In the genomic region with DNA sequence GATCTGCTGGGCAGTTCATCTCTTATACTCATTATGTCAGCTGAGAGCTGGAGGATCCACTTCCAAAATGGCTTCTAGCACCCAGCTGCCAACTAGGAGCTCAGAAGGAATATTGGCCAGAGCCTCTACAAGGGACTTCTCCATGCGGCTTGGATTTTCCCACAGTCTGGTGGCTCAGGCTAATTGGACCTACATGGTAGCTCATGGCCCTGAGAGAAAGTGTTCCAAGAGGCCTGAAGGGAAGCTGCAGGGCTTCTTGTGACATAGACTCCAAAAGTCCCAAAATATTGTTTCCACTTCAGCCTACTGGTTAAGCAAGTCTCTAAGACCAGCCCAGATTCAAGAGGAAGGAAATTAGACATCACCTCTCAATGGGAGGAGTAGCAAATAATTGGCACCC, we compare ENCODE assay signal across 24 cellular contexts. TPM values are rescaled to one million over a fixed set of nuclear protein-coding genes. Genes with fewer than 3 reads are reported as not detected.
DNase-seq lines count a peak whose midpoint lies in the region; ATAC-seq, FAIRE-seq and TF ChIP-seq lines count a peak whose summit lies in the region.
"Had no signal": no experiment of that assay in that cellular context is flagged by ENCODE, and none has a peak within 500 bp of the region (broad histone marks: within the 10 kb centered on the region; RNA-seq: fewer than 3 reads in every experiment).

No MANE protein-coding gene starts in this region.

- H3K36me3 Mint-ChIP-seq in activated naive CD8-positive, alpha-beta T cell = peaks cover 2% of the 10 kb centered on the region
- no peaks in the 10 kb centered on the region for H3K36me3 Mint-ChIP-seq in activated naive CD8-positive, alpha-beta T cell treated with anti-CD3 and anti-CD28 coated beads, Interleukin-2, amount 50 U/mL, for 24 hours (ENCODE audit: low read depth)
- no peaks in the 10 kb centered on the region for H3K36me3 Mint-ChIP-seq in astrocyte (ENCODE audit: low read depth, unreplicated experiment)

- H3K4me2 ChIP-seq in astrocyte (ENCODE audit: low read length) (no peak overlapping the region), trophoblast cell (ENCODE audit: low read length) (no peak overlapping the region)
- H3K4me2 ChIP-seq: A549, GM23338 had no signal

- H3K36me3 ChIP-seq in SJCRH30 (no peaks in the 10 kb centered on the region), astrocyte (ENCODE audit: insufficient read depth, low read length) (no peaks in the 10 kb centered on the region), trophoblast cell (ENCODE audit: control insufficient read depth in 1 of 2, insufficient read depth in 2 of 2, low read length in 2 of 2) (no peaks in the 10 kb centered on the region), esophagus muscularis mucosa (no peaks in the 10 kb centered on the region)
- H3K36me3 ChIP-seq: BE2C had no signal

- no peak overlapping the region for H4K8ac ChIP-seq in trophoblast cell (ENCODE audit: low read depth, low read length)

- no peak overlapping the region for H3K4me3 ChIP-seq in SJCRH30
- no peak overlapping the region for H3K4me3 ChIP-seq in astrocyte (ENCODE audit: insufficient read depth, low read depth, low read length)
- H3K4me3 ChIP-seq in trophoblast cell (ENCODE audit: low read depth, low read length) = no peak overlapping the region
- no peak overlapping the region for H3K4me3 ChIP-seq in esophagus muscularis mucosa
- H3K4me3 ChIP-seq: A549, GM12878, GM23338 had no signal

- no peak overlapping the region for H4K91ac ChIP-seq in trophoblast cell (ENCODE audit: low read depth, low read length)

- TF ChIP-seq EP300 in esophagus muscularis mucosa (IDR thresholded peaks at IDR 0.05) = no peak

- H3K79me2 ChIP-seq in astrocyte (ENCODE audit: insufficient read depth, low read length) = no peaks in the 10 kb centered on the region
- no peaks in the 10 kb centered on the region for H3K79me2 ChIP-seq in trophoblast cell (ENCODE audit: control insufficient read depth, insufficient read depth, low read length, poor library complexity)

- H3K4me1 ChIP-seq in SJCRH30 = peaks cover 60% of the 10 kb centered on the region
- H3K4me1 ChIP-seq in astrocyte (ENCODE audit: insufficient read depth, low read length) = peaks cover 17% of the 10 kb centered on the region
- peaks cover 8 to 10% of the 10 kb centered on the region in 2 experiments for H3K4me1 ChIP-seq in trophoblast cell (ENCODE audit: control insufficient read depth in 1 of 2, insufficient read depth in 2 of 2, low read length in 2 of 2)
- H3K4me1 ChIP-seq in esophagus muscularis mucosa = peaks cover 29 to 31% (median 30%) of the 10 kb centered on the region in 4 donors
- H3K4me1 ChIP-seq: BE2C had no signal

- H3K9ac ChIP-seq in astrocyte (ENCODE audit: low read length) = no peak overlapping the region
- no peak overlapping the region for H3K9ac ChIP-seq in trophoblast cell (ENCODE audit: low read length)

- TF ChIP-seq POLR2A in esophagus muscularis mucosa (IDR thresholded peaks at IDR 0.05; ENCODE audit: low read depth) = no peak

- DNase-seq in activated naive CD8-positive, alpha-beta T cell treated with anti-CD3 and anti-CD28 coated beads, Interleukin-2, amount 50 U/mL, for 24 hours = no peak
- DNase-seq in SJCRH30 = no peak
- no peak for DNase-seq in astrocyte (ENCODE audit: low read depth)
- DNase-seq in trophoblast cell = peak; percentile 91
- no peak for DNase-seq in 8988T
- DNase-seq in esophagus muscularis mucosa (ENCODE audit: extremely low spot score) = no peak
- DNase-seq: ACHN, AML-193, BE2C, C1 segment of cervical spinal cord, COR-L47, DMS153, DMS79, EL, GDM1, H9, HFFc6 had no signal

- TF ChIP-seq CTCF in astrocyte (IDR thresholded peaks at IDR 0.05; ENCODE audit: insufficient read depth, low read depth, low read length) = no peak
- TF ChIP-seq CTCF in esophagus muscularis mucosa (IDR thresholded peaks at IDR 0.05) = no peak

- peaks cover 24% of the 10 kb centered on the region for H3K79me1 ChIP-seq in trophoblast cell (ENCODE audit: low read length)

- H2BK5ac ChIP-seq in trophoblast cell (ENCODE audit: low read depth, low read length, poor library complexity) = no peak overlapping the region

- H3K23ac ChIP-seq in trophoblast cell (ENCODE audit: low read length) = no peak overlapping the region

- intact Hi-C loops in esophagus muscularis mucosa (cut with DNase I) = no loop called here

- H3K27ac Mint-ChIP-seq in activated naive CD8-positive, alpha-beta T cell = peak overlapping the region; percentile 10
- no peak overlapping the region for H3K27ac Mint-ChIP-seq in activated naive CD8-positive, alpha-beta T cell treated with anti-CD3 and anti-CD28 coated beads, Interleukin-2, amount 50 U/mL, for 24 hours
- peak overlapping the region; percentile 45 for H3K27ac Mint-ChIP-seq in astrocyte (ENCODE audit: unreplicated experiment)
- H3K27ac Mint-ChIP-seq: GM23338, H9, HFFc6 had no signal

- H3K9me3 Mint-ChIP-seq in activated naive CD8-positive, alpha-beta T cell (ENCODE audit: low read depth) = no peaks in the 10 kb centered on the region
- H3K9me3 Mint-ChIP-seq in activated naive CD8-positive, alpha-beta T cell treated with anti-CD3 and anti-CD28 coated beads, Interleukin-2, amount 50 U/mL, for 24 hours = no peaks in the 10 kb centered on the region
- H3K9me3 Mint-ChIP-seq in astrocyte (ENCODE audit: unreplicated experiment) = no peaks in the 10 kb centered on the region
- H3K9me3 Mint-ChIP-seq: GM23338, HFFc6 had no signal

- no peak overlapping the region for H3K4ac ChIP-seq in trophoblast cell (ENCODE audit: low read depth, low read length)

- WGBS in trophoblast cell (ENCODE audit: extremely low coverage, insufficient coverage, insufficient read length) = no CpG with 5 or more reads among the region's 1 CpG
- 100% methylated on average over 1 of the region's 1 CpG for WGBS in esophagus muscularis mucosa

- H2AFZ ChIP-seq in astrocyte (ENCODE audit: low read depth, low read length) (no peak overlapping the region), trophoblast cell (ENCODE audit: insufficient read depth, low read length, poor library complexity) (no peak overlapping the region)
- H2AFZ ChIP-seq: GM23338 had no signal

- H3K27me3 ChIP-seq in SJCRH30 (no peaks in the 10 kb centered on the region), astrocyte (ENCODE audit: insufficient read depth, low read length) (peaks cover 4% of the 10 kb centered on the region), trophoblast cell (ENCODE audit: insufficient read depth, low read length) (no peaks in the 10 kb centered on the region), esophagus muscularis mucosa (peaks cover 3 to 87% (median 49%) of the 10 kb centered on the region in 4 donors)

- peaks cover 5% of the 10 kb centered on the region for H3K27me3 Mint-ChIP-seq in activated naive CD8-positive, alpha-beta T cell
- H3K27me3 Mint-ChIP-seq in activated naive CD8-positive, alpha-beta T cell treated with anti-CD3 and anti-CD28 coated beads, Interleukin-2, amount 50 U/mL, for 24 hours = peaks cover 14% of the 10 kb centered on the region
- no peaks in the 10 kb centered on the region for H3K27me3 Mint-ChIP-seq in astrocyte (ENCODE audit: low read depth, unreplicated experiment)

- H3K18ac ChIP-seq in trophoblast cell (ENCODE audit: low read length) = no peak overlapping the region

- no peaks in the 10 kb centered on the region for H3K9me3 ChIP-seq in SJCRH30 (replicated peaks)
- no peaks in the 10 kb centered on the region for H3K9me3 ChIP-seq in astrocyte (ENCODE audit: insufficient read depth, low read depth, low read length)
- no peaks in the 10 kb centered on the region for H3K9me3 ChIP-seq in trophoblast cell (ENCODE audit: insufficient read depth, low read depth, low read length)
- H3K9me3 ChIP-seq in esophagus muscularis mucosa = no peaks in the 10 kb centered on the region
- H3K9me3 ChIP-seq: A549, BE2C had no signal

- ATAC-seq in activated naive CD8-positive, alpha-beta T cell treated with anti-CD3 and anti-CD28 coated beads, Interleukin-2, amount 50 U/mL, for 24 hours = no peak
- no peak for ATAC-seq in GM18858 (IDR thresholded peaks at IDR 0.05; ENCODE audit: unreplicated experiment)
- ATAC-seq: A549, GM12878, GM23338, HCT116 had no signal

- no peak overlapping the region for H2BK120ac ChIP-seq in trophoblast cell (ENCODE audit: insufficient read depth, low read length, poor library complexity)

- no peak overlapping the region for H2BK12ac ChIP-seq in trophoblast cell (ENCODE audit: low read length)

- no peak overlapping the region for H2AK5ac ChIP-seq in trophoblast cell (ENCODE audit: low read length)

- no peak overlapping the region for H3K14ac ChIP-seq in trophoblast cell (ENCODE audit: low read length)

- no peak overlapping the region for H3K4me3 Mint-ChIP-seq in activated naive CD8-positive, alpha-beta T cell
- no peak overlapping the region for H3K4me3 Mint-ChIP-seq in activated naive CD8-positive, alpha-beta T cell treated with anti-CD3 and anti-CD28 coated beads, Interleukin-2, amount 50 U/mL, for 24 hours
- H3K4me3 Mint-ChIP-seq in astrocyte (ENCODE audit: unreplicated experiment) = no peak overlapping the region
- H3K4me3 Mint-ChIP-seq: GM23338, H9, HFFc6 had no signal

- peak overlapping the region; percentile 99; the same call in 1 of the 2 replicates for H3K27ac ChIP-seq in SJCRH30
- no peak overlapping the region for H3K27ac ChIP-seq in astrocyte (ENCODE audit: low read depth, low read length)
- H3K27ac ChIP-seq in trophoblast cell (ENCODE audit: low read depth, low read length) = no peak overlapping the region
- no peak overlapping the region for H3K27ac ChIP-seq in esophagus muscularis mucosa (replicated peaks in 1 of 4)
- H3K27ac ChIP-seq: 22Rv1, A549 had no signal

- FAIRE-seq in astrocyte (lab: Jason Lieb, UNC) = no peak
- FAIRE-seq: A549, GM12878 had no signal

- H4K20me1 ChIP-seq in astrocyte (ENCODE audit: insufficient read depth, low read length) = no peaks in the 10 kb centered on the region

- peaks cover 79% of the 10 kb centered on the region for H3K4me1 Mint-ChIP-seq in activated naive CD8-positive, alpha-beta T cell (ENCODE audit: low read depth)
- H3K4me1 Mint-ChIP-seq in activated naive CD8-positive, alpha-beta T cell treated with anti-CD3 and anti-CD28 coated beads, Interleukin-2, amount 50 U/mL, for 24 hours = peaks cover 67% of the 10 kb centered on the region
- peaks cover 18% of the 10 kb centered on the region for H3K4me1 Mint-ChIP-seq in astrocyte (ENCODE audit: low read depth, unreplicated experiment)

- no peak overlapping the region for H4K12ac ChIP-seq in trophoblast cell (ENCODE audit: low read depth, low read length)

RNA-seq across cellular contexts. Expression of gene NOG, which starts 6.7 kb away (rescaled TPM):
- 19.8 and 20.3 TPM in 2 replicates for total RNA-seq in SJCRH30 (2014; rRNA removed; shearing (Covaris generic))
- total RNA-seq in astrocyte (19.9 and 23.0 TPM in 2 replicates), esophagus muscularis mucosa (1 to 10 TPM in 3 of 4 donors, under 1 TPM in 1; 0.42 to 9.1 (median 6.7) TPM)
- 94.9 and 103 TPM in 2 replicates for polyA plus RNA-seq in trophoblast cell (2013)
- total RNA-seq: H9 had no signal
- polyA plus RNA-seq: GM12878 had no signal

Comparison
In these comparisons a context has a peak if more than half of its experiments do, and no peak if none do; other contexts are left out.
1. DNase-seq: peak in trophoblast cell (2 of 2); none in activated naive CD8-positive, alpha-beta T cell treated with anti-CD3 and anti-CD28 coated beads, Interleukin-2, amount 50 U/mL, for 24 hours (single experiment), SJCRH30 (0 of 2), astrocyte (single experiment), 8988T (single experiment) and esophagus muscularis mucosa (single experiment).